1 cellular context compared by ENCODE assay signal in the genomic region with DNA sequence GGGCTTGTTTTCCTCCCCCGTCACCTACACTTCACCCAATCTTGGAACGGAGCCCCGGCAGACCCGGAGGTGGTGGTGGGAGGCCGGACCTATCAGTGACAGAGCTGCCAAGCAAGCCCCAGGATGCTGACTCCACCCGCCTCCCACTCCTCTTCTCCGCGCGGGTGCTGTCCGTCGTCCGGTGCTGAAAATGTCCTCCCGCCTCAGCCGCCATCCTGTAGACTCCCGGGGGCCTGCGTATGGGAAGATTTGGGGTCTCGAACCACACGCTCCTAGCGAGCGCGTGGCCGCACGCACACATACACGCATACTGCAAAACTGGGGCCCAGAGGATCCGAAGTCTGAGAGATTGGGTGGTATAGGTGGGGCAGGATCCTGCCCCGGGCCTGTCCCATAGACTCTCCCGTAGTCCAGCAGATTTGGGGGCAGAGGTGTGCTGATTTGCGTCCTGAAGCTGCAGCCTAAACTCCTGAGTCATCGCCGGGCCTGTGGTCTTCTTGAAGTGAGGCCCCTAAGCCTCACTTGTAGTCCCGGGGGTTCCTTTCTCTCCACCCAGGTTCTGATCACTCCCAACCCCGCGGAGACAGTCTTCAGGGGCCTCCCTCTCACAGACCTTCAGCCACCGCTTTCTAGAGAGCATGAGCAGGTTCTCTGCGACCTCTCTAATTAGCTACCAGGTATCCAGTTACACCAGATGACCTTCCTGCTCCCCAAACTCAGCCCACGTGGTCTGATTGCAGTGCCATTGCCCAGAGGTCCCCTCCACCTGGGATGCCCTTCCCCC.
TF ChIP-seq lines count a peak whose summit lies in the region.

No MANE protein-coding gene starts in this region.

TF ChIP-seq in WTC11, 78 proteins besides CTCF, POLR2A, EP300 and RAD21 (continued from another document and continues in another):
- TF ChIP-seq, protein P1, sequence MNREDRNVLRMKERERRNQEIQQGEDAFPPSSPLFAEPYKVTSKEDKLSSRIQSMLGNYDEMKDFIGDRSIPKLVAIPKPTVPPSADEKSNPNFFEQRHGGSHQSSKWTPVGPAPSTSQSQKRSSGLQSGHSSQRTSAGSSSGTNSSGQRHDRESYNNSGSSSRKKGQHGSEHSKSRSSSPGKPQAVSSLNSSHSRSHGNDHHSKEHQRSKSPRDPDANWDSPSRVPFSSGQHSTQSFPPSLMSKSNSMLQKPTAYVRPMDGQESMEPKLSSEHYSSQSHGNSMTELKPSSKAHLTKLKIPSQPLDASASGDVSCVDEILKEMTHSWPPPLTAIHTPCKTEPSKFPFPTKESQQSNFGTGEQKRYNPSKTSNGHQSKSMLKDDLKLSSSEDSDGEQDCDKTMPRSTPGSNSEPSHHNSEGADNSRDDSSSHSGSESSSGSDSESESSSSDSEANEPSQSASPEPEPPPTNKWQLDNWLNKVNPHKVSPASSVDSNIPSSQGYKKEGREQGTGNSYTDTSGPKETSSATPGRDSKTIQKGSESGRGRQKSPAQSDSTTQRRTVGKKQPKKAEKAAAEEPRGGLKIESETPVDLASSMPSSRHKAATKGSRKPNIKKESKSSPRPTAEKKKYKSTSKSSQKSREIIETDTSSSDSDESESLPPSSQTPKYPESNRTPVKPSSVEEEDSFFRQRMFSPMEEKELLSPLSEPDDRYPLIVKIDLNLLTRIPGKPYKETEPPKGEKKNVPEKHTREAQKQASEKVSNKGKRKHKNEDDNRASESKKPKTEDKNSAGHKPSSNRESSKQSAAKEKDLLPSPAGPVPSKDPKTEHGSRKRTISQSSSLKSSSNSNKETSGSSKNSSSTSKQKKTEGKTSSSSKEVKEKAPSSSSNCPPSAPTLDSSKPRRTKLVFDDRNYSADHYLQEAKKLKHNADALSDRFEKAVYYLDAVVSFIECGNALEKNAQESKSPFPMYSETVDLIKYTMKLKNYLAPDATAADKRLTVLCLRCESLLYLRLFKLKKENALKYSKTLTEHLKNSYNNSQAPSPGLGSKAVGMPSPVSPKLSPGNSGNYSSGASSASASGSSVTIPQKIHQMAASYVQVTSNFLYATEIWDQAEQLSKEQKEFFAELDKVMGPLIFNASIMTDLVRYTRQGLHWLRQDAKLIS (CRISPR knock-in tag; IDR thresholded peaks at IDR 0.05; ENCODE audit: borderline replicate concordance) = peak; percentile 69; the same call in 1 of the 2 replicates
- TF ChIP-seq KAT7 (CRISPR knock-in tag; IDR thresholded peaks at IDR 0.05; ENCODE audit: borderline replicate concordance) = peak; percentile 61; the same call in 1 of the 2 replicates
- TF ChIP-seq ELF4 (CRISPR knock-in tag; IDR thresholded peaks at IDR 0.05; ENCODE audit: low read depth) = peak; percentile 89
- TF ChIP-seq, protein P2, sequence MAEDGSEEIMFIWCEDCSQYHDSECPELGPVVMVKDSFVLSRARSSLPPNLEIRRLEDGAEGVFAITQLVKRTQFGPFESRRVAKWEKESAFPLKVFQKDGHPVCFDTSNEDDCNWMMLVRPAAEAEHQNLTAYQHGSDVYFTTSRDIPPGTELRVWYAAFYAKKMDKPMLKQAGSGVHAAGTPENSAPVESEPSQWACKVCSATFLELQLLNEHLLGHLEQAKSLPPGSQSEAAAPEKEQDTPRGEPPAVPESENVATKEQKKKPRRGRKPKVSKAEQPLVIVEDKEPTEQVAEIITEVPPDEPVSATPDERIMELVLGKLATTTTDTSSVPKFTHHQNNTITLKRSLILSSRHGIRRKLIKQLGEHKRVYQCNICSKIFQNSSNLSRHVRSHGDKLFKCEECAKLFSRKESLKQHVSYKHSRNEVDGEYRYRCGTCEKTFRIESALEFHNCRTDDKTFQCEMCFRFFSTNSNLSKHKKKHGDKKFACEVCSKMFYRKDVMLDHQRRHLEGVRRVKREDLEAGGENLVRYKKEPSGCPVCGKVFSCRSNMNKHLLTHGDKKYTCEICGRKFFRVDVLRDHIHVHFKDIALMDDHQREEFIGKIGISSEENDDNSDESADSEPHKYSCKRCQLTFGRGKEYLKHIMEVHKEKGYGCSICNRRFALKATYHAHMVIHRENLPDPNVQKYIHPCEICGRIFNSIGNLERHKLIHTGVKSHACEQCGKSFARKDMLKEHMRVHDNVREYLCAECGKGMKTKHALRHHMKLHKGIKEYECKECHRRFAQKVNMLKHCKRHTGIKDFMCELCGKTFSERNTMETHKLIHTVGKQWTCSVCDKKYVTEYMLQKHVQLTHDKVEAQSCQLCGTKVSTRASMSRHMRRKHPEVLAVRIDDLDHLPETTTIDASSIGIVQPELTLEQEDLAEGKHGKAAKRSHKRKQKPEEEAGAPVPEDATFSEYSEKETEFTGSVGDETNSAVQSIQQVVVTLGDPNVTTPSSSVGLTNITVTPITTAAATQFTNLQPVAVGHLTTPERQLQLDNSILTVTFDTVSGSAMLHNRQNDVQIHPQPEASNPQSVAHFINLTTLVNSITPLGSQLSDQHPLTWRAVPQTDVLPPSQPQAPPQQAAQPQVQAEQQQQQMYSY (CRISPR knock-in tag; IDR thresholded peaks at IDR 0.05) = peak; percentile 19; the same call in 1 of the 2 replicates
- TF ChIP-seq JUN (CRISPR knock-in tag; IDR thresholded peaks at IDR 0.05) = peak; percentile 36; the same call in 1 of the 2 replicates
- TF ChIP-seq, protein P3, sequence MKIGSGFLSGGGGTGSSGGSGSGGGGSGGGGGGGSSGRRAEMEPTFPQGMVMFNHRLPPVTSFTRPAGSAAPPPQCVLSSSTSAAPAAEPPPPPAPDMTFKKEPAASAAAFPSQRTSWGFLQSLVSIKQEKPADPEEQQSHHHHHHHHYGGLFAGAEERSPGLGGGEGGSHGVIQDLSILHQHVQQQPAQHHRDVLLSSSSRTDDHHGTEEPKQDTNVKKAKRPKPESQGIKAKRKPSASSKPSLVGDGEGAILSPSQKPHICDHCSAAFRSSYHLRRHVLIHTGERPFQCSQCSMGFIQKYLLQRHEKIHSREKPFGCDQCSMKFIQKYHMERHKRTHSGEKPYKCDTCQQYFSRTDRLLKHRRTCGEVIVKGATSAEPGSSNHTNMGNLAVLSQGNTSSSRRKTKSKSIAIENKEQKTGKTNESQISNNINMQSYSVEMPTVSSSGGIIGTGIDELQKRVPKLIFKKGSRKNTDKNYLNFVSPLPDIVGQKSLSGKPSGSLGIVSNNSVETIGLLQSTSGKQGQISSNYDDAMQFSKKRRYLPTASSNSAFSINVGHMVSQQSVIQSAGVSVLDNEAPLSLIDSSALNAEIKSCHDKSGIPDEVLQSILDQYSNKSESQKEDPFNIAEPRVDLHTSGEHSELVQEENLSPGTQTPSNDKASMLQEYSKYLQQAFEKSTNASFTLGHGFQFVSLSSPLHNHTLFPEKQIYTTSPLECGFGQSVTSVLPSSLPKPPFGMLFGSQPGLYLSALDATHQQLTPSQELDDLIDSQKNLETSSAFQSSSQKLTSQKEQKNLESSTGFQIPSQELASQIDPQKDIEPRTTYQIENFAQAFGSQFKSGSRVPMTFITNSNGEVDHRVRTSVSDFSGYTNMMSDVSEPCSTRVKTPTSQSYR (CRISPR knock-in tag; IDR thresholded peaks at IDR 0.05) = peak; percentile 51; the same call in 1 of the 2 replicates
- TF ChIP-seq NR3C1 (CRISPR knock-in tag; conservative IDR thresholded peaks at IDR 0.05; ENCODE audit: low read depth) = no peak
- TF ChIP-seq, protein P4, sequence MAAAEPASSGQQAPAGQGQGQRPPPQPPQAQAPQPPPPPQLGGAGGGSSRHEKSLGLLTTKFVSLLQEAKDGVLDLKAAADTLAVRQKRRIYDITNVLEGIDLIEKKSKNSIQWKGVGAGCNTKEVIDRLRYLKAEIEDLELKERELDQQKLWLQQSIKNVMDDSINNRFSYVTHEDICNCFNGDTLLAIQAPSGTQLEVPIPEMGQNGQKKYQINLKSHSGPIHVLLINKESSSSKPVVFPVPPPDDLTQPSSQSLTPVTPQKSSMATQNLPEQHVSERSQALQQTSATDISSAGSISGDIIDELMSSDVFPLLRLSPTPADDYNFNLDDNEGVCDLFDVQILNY (CRISPR knock-in tag; IDR thresholded peaks at IDR 0.05) = peak; percentile 82
- TF ChIP-seq, protein P5, sequence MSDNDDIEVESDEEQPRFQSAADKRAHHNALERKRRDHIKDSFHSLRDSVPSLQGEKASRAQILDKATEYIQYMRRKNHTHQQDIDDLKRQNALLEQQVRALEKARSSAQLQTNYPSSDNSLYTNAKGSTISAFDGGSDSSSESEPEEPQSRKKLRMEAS (CRISPR knock-in tag; IDR thresholded peaks at IDR 0.05) = no peak
- TF ChIP-seq ZNF317 (CRISPR knock-in tag; IDR thresholded peaks at IDR 0.05; ENCODE audit: borderline replicate concordance, low read depth) = peak; percentile 59; the same call in 1 of the 2 replicates
- TF ChIP-seq, protein P6, sequence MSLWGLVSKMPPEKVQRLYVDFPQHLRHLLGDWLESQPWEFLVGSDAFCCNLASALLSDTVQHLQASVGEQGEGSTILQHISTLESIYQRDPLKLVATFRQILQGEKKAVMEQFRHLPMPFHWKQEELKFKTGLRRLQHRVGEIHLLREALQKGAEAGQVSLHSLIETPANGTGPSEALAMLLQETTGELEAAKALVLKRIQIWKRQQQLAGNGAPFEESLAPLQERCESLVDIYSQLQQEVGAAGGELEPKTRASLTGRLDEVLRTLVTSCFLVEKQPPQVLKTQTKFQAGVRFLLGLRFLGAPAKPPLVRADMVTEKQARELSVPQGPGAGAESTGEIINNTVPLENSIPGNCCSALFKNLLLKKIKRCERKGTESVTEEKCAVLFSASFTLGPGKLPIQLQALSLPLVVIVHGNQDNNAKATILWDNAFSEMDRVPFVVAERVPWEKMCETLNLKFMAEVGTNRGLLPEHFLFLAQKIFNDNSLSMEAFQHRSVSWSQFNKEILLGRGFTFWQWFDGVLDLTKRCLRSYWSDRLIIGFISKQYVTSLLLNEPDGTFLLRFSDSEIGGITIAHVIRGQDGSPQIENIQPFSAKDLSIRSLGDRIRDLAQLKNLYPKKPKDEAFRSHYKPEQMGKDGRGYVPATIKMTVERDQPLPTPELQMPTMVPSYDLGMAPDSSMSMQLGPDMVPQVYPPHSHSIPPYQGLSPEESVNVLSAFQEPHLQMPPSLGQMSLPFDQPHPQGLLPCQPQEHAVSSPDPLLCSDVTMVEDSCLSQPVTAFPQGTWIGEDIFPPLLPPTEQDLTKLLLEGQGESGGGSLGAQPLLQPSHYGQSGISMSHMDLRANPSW (CRISPR knock-in tag; conservative IDR thresholded peaks at IDR 0.05; ENCODE audit: low read depth) = no peak
- TF ChIP-seq PRRX2 (CRISPR knock-in tag; IDR thresholded peaks at IDR 0.05) = 0 out of 2 replicates have a peak, but pooled peaks have one; percentile 78
- TF ChIP-seq, protein P7, sequence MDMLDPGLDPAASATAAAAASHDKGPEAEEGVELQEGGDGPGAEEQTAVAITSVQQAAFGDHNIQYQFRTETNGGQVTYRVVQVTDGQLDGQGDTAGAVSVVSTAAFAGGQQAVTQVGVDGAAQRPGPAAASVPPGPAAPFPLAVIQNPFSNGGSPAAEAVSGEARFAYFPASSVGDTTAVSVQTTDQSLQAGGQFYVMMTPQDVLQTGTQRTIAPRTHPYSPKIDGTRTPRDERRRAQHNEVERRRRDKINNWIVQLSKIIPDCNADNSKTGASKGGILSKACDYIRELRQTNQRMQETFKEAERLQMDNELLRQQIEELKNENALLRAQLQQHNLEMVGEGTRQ (CRISPR knock-in tag; IDR thresholded peaks at IDR 0.05) = 0 out of 2 replicates have a peak, but pooled peaks have one; percentile 10
- peak; percentile 82; the same call in 1 of the 2 replicates for TF ChIP-seq ZNF232 (CRISPR knock-in tag; IDR thresholded peaks at IDR 0.05)
- TF ChIP-seq NFE2L1 (CRISPR knock-in tag; IDR thresholded peaks at IDR 0.05) = peak; percentile 89; the same call in 1 of the 2 replicates
- TF ChIP-seq, protein P8, sequence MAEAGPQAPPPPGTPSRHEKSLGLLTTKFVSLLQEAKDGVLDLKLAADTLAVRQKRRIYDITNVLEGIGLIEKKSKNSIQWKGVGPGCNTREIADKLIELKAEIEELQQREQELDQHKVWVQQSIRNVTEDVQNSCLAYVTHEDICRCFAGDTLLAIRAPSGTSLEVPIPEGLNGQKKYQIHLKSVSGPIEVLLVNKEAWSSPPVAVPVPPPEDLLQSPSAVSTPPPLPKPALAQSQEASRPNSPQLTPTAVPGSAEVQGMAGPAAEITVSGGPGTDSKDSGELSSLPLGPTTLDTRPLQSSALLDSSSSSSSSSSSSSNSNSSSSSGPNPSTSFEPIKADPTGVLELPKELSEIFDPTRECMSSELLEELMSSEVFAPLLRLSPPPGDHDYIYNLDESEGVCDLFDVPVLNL (CRISPR knock-in tag; IDR thresholded peaks at IDR 0.05; ENCODE audit: borderline replicate concordance, low read depth) = 0 out of 2 replicates have a peak, but pooled peaks have one; percentile 57
- TF ChIP-seq, protein P9, sequence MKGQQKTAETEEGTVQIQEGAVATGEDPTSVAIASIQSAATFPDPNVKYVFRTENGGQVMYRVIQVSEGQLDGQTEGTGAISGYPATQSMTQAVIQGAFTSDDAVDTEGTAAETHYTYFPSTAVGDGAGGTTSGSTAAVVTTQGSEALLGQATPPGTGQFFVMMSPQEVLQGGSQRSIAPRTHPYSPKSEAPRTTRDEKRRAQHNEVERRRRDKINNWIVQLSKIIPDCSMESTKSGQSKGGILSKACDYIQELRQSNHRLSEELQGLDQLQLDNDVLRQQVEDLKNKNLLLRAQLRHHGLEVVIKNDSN (CRISPR knock-in tag; IDR thresholded peaks at IDR 0.05) = peak; percentile 52; the same call in 1 of the 2 replicates
- TF ChIP-seq ATF1 (CRISPR knock-in tag; IDR thresholded peaks at IDR 0.05) = 0 out of 2 replicates have a peak, but pooled peaks have one; percentile 78
- TF ChIP-seq TCF7 (CRISPR knock-in tag; IDR thresholded peaks at IDR 0.05; ENCODE audit: low read depth) = peak; percentile 90
- TF ChIP-seq GABPB1 (CRISPR knock-in tag; IDR thresholded peaks at IDR 0.05) = no peak
- TF ChIP-seq, protein P10, sequence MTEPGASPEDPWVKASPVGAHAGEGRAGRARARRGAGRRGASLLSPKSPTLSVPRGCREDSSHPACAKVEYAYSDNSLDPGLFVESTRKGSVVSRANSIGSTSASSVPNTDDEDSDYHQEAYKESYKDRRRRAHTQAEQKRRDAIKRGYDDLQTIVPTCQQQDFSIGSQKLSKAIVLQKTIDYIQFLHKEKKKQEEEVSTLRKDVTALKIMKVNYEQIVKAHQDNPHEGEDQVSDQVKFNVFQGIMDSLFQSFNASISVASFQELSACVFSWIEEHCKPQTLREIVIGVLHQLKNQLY (CRISPR knock-in tag; IDR thresholded peaks at IDR 0.05) = 0 out of 2 replicates have a peak, but pooled peaks have one; percentile 57
- peak; percentile 80 for TF ChIP-seq ESRRA (CRISPR knock-in tag; IDR thresholded peaks at IDR 0.05; ENCODE audit: borderline replicate concordance)
- TF ChIP-seq ZNF263 (CRISPR knock-in tag; IDR thresholded peaks at IDR 0.05; ENCODE audit: low read depth) = peak; percentile 61; the same call in 1 of the 2 replicates
- TF ChIP-seq ZNF423 (CRISPR knock-in tag; IDR thresholded peaks at IDR 0.05) = peak; percentile 42; the same call in 1 of the 2 replicates
- peak; percentile 74; the same call in 1 of the 2 replicates for TF ChIP-seq MYBL2 (CRISPR knock-in tag; IDR thresholded peaks at IDR 0.05)
- TF ChIP-seq, protein P11, sequence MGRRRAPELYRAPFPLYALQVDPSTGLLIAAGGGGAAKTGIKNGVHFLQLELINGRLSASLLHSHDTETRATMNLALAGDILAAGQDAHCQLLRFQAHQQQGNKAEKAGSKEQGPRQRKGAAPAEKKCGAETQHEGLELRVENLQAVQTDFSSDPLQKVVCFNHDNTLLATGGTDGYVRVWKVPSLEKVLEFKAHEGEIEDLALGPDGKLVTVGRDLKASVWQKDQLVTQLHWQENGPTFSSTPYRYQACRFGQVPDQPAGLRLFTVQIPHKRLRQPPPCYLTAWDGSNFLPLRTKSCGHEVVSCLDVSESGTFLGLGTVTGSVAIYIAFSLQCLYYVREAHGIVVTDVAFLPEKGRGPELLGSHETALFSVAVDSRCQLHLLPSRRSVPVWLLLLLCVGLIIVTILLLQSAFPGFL (CRISPR knock-in tag; IDR thresholded peaks at IDR 0.05; ENCODE audit: borderline replicate concordance) = peak; percentile 84; the same call in 1 of the 2 replicates
- TF ChIP-seq FOXJ3 (CRISPR knock-in tag; IDR thresholded peaks at IDR 0.05; ENCODE audit: borderline replicate concordance) = 0 out of 2 replicates have a peak, but pooled peaks have one; percentile 48
- peak; percentile 53; the same call in 1 of the 2 replicates for TF ChIP-seq ZBTB21 (CRISPR knock-in tag; IDR thresholded peaks at IDR 0.05; ENCODE audit: borderline replicate concordance)
- no peak for TF ChIP-seq TP53 (CRISPR knock-in tag; IDR thresholded peaks at IDR 0.05)
- peak; percentile 65; the same call in 1 of the 2 replicates for TF ChIP-seq TEAD1 (CRISPR knock-in tag; IDR thresholded peaks at IDR 0.05)
- peak; percentile 96 for TF ChIP-seq FOXP1 (CRISPR knock-in tag; IDR thresholded peaks at IDR 0.05; ENCODE audit: borderline replicate concordance)
